Comparison of ENCODE assay signal across 8 cellular contexts in genomic region chr4:47914926-47915237, GRCh38. TPM values are rescaled to one million over a fixed set of nuclear protein-coding genes. Genes with fewer than 3 reads are reported as not detected.
DNase-seq lines count a peak whose midpoint lies in the region; ATAC-seq and TF ChIP-seq lines count a peak whose summit lies in the region.

No MANE protein-coding gene starts in this region.

- TF ChIP-seq CTCF in BE2C (IDR thresholded peaks at IDR 0.05; ENCODE audit: low read depth, low read length) (no peak), NB4 (IDR thresholded peaks at IDR 0.05; ENCODE audit: low read depth, low read length) (no peak), esophagus muscularis mucosa (IDR thresholded peaks at IDR 0.05) (no peak)

- WGBS in esophagus muscularis mucosa = 2% methylated on average over 6 of the region's 6 CpGs

- peak overlapping the region; percentile 87 for H3K4me3 ChIP-seq in BE2C (ENCODE audit: low read depth, low read length)
- H3K4me3 ChIP-seq in NB4 (ENCODE audit: low read depth, low read length) = peak overlapping the region; percentile 73
- peak overlapping the region; percentile 85 to 92 (median 90) for H3K4me3 ChIP-seq in esophagus muscularis mucosa
- peak overlapping the region; percentile 93 for H3K4me3 ChIP-seq in skeletal muscle cell (ENCODE audit: low read depth, low read length)

- no peak for TF ChIP-seq EP300 in esophagus muscularis mucosa (IDR thresholded peaks at IDR 0.05)

- peaks cover 9% of the 10 kb centered on the region for H3K36me3 ChIP-seq in BE2C
- peaks cover 6 to 15% (median 9%) of the 10 kb centered on the region in 4 donors for H3K36me3 ChIP-seq in esophagus muscularis mucosa

- ATAC-seq in GM21423 (IDR thresholded peaks at IDR 0.05; ENCODE audit: unreplicated experiment) = peak; percentile 15

- TF ChIP-seq POLR2A in NB4 (IDR thresholded peaks at IDR 0.05; ENCODE audit: extremely low read depth, insufficient read length) (no peak), esophagus muscularis mucosa (IDR thresholded peaks at IDR 0.05; ENCODE audit: low read depth) (no peak)

- no peaks in the 10 kb centered on the region for H3K4me1 ChIP-seq in BE2C
- peaks cover 11 to 20% (median 17%) of the 10 kb centered on the region in 4 donors for H3K4me1 ChIP-seq in esophagus muscularis mucosa

- H3K27me3 ChIP-seq in BE2C (no peaks in the 10 kb centered on the region), esophagus muscularis mucosa (no peaks in the 10 kb centered on the region)

- DNase-seq in BE2C (no peak), NB4 (ENCODE audit: low read depth) (no peak), esophagus muscularis mucosa (ENCODE audit: extremely low spot score) (no peak), skeletal muscle cell (ENCODE audit: low read depth) (no peak), NCI-H524 (lab: John Stamatoyannopoulos, UW) (no peak), COR-L47 (lab: John Stamatoyannopoulos, UW) (no peak), NCI-H69 (lab: John Stamatoyannopoulos, UW) (no peak)

- peak overlapping the region; percentile 81 to 88 (median 84) for H3K27ac ChIP-seq in esophagus muscularis mucosa (replicated peaks in 1 of 4)

- H3K9me3 ChIP-seq in BE2C = 0 out of 2 replicates have a peak, but pooled peaks cover 3% of the 10 kb centered on the region
- H3K9me3 ChIP-seq in esophagus muscularis mucosa = no peaks in the 10 kb centered on the region

- intact Hi-C loops in esophagus muscularis mucosa (cut with DNase I) = loop anchor here (10.0 kb wide), 1 partner anchor 450 kb away; the partner anchor contains the start of gene COMMD8

RNA-seq across cellular contexts. Expression of gene NFXL1, which starts 0.5 kb away (rescaled TPM):
- polyA plus RNA-seq in BE2C (2012; ENCODE audit: insufficient read depth, insufficient read length, low read depth) = 7.9 TPM
- total RNA-seq in esophagus muscularis mucosa = 10 to 100 TPM in 3 of 4 donors, 1 to 10 TPM in 1; 6.5 to 15.0 (median 10.6) TPM
